34 cellular contexts compared by ENCODE assay signal in the genomic region with DNA sequence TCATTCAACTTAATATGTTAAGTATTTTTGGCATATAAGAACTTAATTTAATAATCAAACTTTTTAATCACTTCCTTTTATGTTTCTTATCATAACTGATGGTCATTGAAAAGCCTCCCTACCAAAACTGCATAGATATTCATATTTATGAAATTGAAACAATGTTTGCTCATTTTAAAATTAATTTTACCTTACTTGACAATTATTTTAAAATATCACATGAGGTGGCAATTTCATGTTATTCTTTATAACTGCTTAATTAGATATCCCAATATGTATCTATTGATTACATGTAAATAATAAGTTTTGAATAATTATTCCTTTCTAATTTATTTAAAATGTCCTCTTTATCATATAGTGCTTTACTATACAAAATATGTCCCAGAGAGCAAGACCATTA.
DNase-seq lines count a peak whose midpoint lies in the region; ATAC-seq, FAIRE-seq and TF ChIP-seq lines count a peak whose summit lies in the region.
"Had no signal": no experiment of that assay in that cellular context is flagged by ENCODE, and none has a peak within 500 bp of the region (broad histone marks: within the 10 kb centered on the region; RNA-seq: fewer than 3 reads in every experiment).

No MANE protein-coding gene starts in this region.

- H3K27me3 ChIP-seq in HepG2 (ENCODE audit: control insufficient read depth in 1 of 2, insufficient read depth in 2 of 2, low read length in 2 of 2), result no peaks in the 10 kb centered on the region; a peak in 1 of 5 replicates
- H3K27me3 ChIP-seq in right lobe of liver, result no peaks in the 10 kb centered on the region
- H3K27me3 ChIP-seq in K562 (ENCODE audit: control insufficient read depth in 2 of 2, insufficient read depth in 2 of 2, low read length in 2 of 2), result no peaks in the 10 kb centered on the region
- no peaks in the 10 kb centered on the region for H3K27me3 ChIP-seq in small intestine (ENCODE audit: control insufficient read depth in 2 of 2, insufficient read depth in 2 of 2, low read length in 2 of 2)
- H3K27me3 ChIP-seq: BE2C; BLaER1; BLaER1 treated with 17β-estradiol and CSF1 and Interleukin-3, amounts not matched to agents 10 nM and 100 nM had no signal

- intact Hi-C loops in HepG2 (cut with micrococcal nuclease; ENCODE audit: unreplicated experiment) (no loop called here), right lobe of liver (cut with DNase I) (no loop called here), K562 (cut with micrococcal nuclease) (no loop called here)

- H3K79me2 ChIP-seq in HepG2 (ENCODE audit: insufficient read depth, low read length) (no peaks in the 10 kb centered on the region), K562 (ENCODE audit: control insufficient read depth, insufficient read depth, low read length) (no peaks in the 10 kb centered on the region)

- DNase-seq in HepG2 (ENCODE audit: low spot score) (no peak), right lobe of liver (no peak), K562 (ENCODE audit: extremely low read depth in 1 of 4, low spot score in 3 of 4) (no peak), small intestine (no peak), cortex of kidney (lab: John Stamatoyannopoulos, UW) (no peak), substantia nigra (lab: John Stamatoyannopoulos, UW) (no peak), cerebellar nuclear complex (lab: John Stamatoyannopoulos, UW) (no peak)
- DNase-seq: 8988T; ACHN; AML-193; BE2C; C1 segment of cervical spinal cord; Caco-2; Calu3; CD4-positive, alpha-beta memory T cell; CD4-positive, alpha-beta T cell; CD4-positive, CD25-positive, alpha-beta regulatory T cell; CD8-positive, alpha-beta memory T cell; CD8-positive, alpha-beta T cell; COR-L47; DMS 273 treated with DMSO at 0.1 percent for 48 hours; DMS153; DMS53; DMS79; DMS79 treated with DMSO at 0.1 percent for 48 hours; DND-41; EL had no signal

- TF ChIP-seq CTCF in HepG2 (CRISPR knock-in tag; IDR thresholded peaks at IDR 0.05) (no peak), right lobe of liver (IDR thresholded peaks at IDR 0.05) (no peak), K562 (IDR thresholded peaks at IDR 0.05 in 2 of 3, conservative IDR thresholded peaks at IDR 0.05 in 1 of 3; ENCODE audit: insufficient read depth in 2 of 3, low read depth in 1 of 3, low read length in 3 of 3) (no peak)

- no peaks in the 10 kb centered on the region for H3K9me1 ChIP-seq in K562 (ENCODE audit: control insufficient read depth, insufficient read depth, low read length)

- POLR2A ChIA-PET in HepG2 (lab: Yijun Ruan, JAX) (no interaction called here), K562 (lab: Yijun Ruan, JAX) (no interaction called here)

- H3K9ac ChIP-seq in HepG2 (ENCODE audit: insufficient read depth, low read depth, low read length), result no peak overlapping the region
- H3K9ac ChIP-seq in K562 (ENCODE audit: insufficient read depth in 1 of 2, low read depth in 2 of 2, low read length in 2 of 2), result no peak overlapping the region
- H3K9ac ChIP-seq: BLaER1; BLaER1 treated with 17β-estradiol and CSF1 and Interleukin-3, amounts not matched to agents 10 nM and 100 nM had no signal

- H3K27ac ChIP-seq in HepG2 (ENCODE audit: extremely low read length, insufficient read depth, low read length) (no peak overlapping the region), right lobe of liver (no peak overlapping the region), K562 (ENCODE audit: extremely low read depth, low read depth, low read length) (no peak overlapping the region), small intestine (ENCODE audit: low read depth in 1 of 2, low read length in 1 of 2) (no peak overlapping the region), substantia nigra (ENCODE audit: low read depth, low read length, poor library complexity, severe bottlenecking) (no peak overlapping the region)
- H3K27ac ChIP-seq: 22Rv1; A549; BLaER1; BLaER1 treated with 17β-estradiol and CSF1 and Interleukin-3, amounts not matched to agents 10 nM and 100 nM; C4-2B had no signal

- H3K4me1 ChIP-seq in HepG2 (ENCODE audit: insufficient read depth, low read length) (peaks cover 9% of the 10 kb centered on the region), right lobe of liver (no peaks in the 10 kb centered on the region), K562 (replicated peaks in 1 of 2; ENCODE audit: control insufficient read depth in 2 of 2, insufficient read depth in 2 of 2, low read length in 2 of 2) (no peaks in the 10 kb centered on the region), small intestine (ENCODE audit: control insufficient read depth in 2 of 2, insufficient read depth in 1 of 2, low read depth in 1 of 2, low read length in 1 of 2) (no peaks in the 10 kb centered on the region)
- H3K4me1 ChIP-seq: A549, BE2C, Caco-2 had no signal

- in situ Hi-C loops in HepG2 (cut with HindIII; ENCODE audit: extremely low pct_ligation_motif_present, low pct_unique_long_range_greater_than_20kb), result no loop called here
- in situ Hi-C loops in K562 (cut with MboI), result no loop called here

- no peak for TF ChIP-seq POLR2A in HepG2 (IDR thresholded peaks at IDR 0.05; ENCODE audit: insufficient read depth in 1 of 2, low read depth in 2 of 2, low read length in 2 of 2)
- no peak for TF ChIP-seq POLR2A in right lobe of liver (IDR thresholded peaks at IDR 0.05)
- TF ChIP-seq POLR2A in K562 (conservative IDR thresholded peaks at IDR 0.05), result no peak

- no peak overlapping the region for H3K4me3 ChIP-seq in HepG2 (replicated peaks in 1 of 3; ENCODE audit: insufficient read depth in 1 of 3, low read depth in 2 of 3, low read length in 3 of 3)
- no peak overlapping the region for H3K4me3 ChIP-seq in right lobe of liver
- H3K4me3 ChIP-seq in K562, result no peak overlapping the region
- H3K4me3 ChIP-seq in small intestine (ENCODE audit: low read depth in 1 of 2, low read length in 2 of 2), result no peak overlapping the region
- H3K4me3 ChIP-seq: A549; BLaER1; BLaER1 treated with 17β-estradiol and CSF1 and Interleukin-3, amounts not matched to agents 10 nM and 100 nM had no signal

- H3K36me3 ChIP-seq in HepG2 (replicated peaks in 1 of 2; ENCODE audit: control insufficient read depth in 1 of 2, insufficient read depth in 2 of 2, low read length in 2 of 2) (no peaks in the 10 kb centered on the region), right lobe of liver (no peaks in the 10 kb centered on the region), K562 (ENCODE audit: control insufficient read depth, insufficient read depth, low read length) (no peaks in the 10 kb centered on the region), small intestine (ENCODE audit: control insufficient read depth in 2 of 2, insufficient read depth in 2 of 2, low read length in 2 of 2) (no peaks in the 10 kb centered on the region)
- H3K36me3 ChIP-seq: BE2C had no signal

- H2AFZ ChIP-seq in HepG2 (ENCODE audit: low read length) (no peak overlapping the region), K562 (ENCODE audit: low read depth, low read length) (no peak overlapping the region)

- no peak for FAIRE-seq in HepG2 (lab: Jason Lieb, UNC)
- FAIRE-seq in K562 (lab: Jason Lieb, UNC), result no peak
- peak; percentile 55 for FAIRE-seq in islet of Langerhans (lab: Jason Lieb, UNC)
- FAIRE-seq in small intestine (lab: Jason Lieb, UNC), result peak; percentile 26
- FAIRE-seq: A549, D721Med had no signal

- no peak for ATAC-seq in HepG2
- ATAC-seq in right lobe of liver, result no peak
- no peak for ATAC-seq in K562
- ATAC-seq: A549; CD8-positive, alpha-beta T cell had no signal

- TF ChIP-seq EP300 in HepG2 (IDR thresholded peaks at IDR 0.05; ENCODE audit: low read depth in 2 of 2, low read length in 2 of 2) (no peak), HepG2 (CRISPR knock-in tag; IDR thresholded peaks at IDR 0.05; ENCODE audit: borderline replicate concordance) (no peak), K562 (IDR thresholded peaks at IDR 0.05; ENCODE audit: low read length) (no peak)

- H3K9me3 ChIP-seq in HepG2 (ENCODE audit: low read length), result no peaks in the 10 kb centered on the region
- no peaks in the 10 kb centered on the region for H3K9me3 ChIP-seq in right lobe of liver
- no peaks in the 10 kb centered on the region for H3K9me3 ChIP-seq in K562 (replicated peaks; ENCODE audit: control insufficient read depth, insufficient read depth, low read depth, low read length)
- no peaks in the 10 kb centered on the region for H3K9me3 ChIP-seq in small intestine (ENCODE audit: control insufficient read depth, low read depth)
- H3K9me3 ChIP-seq: A549, BE2C, Caco-2 had no signal

- BruUV-seq in HepG2 (replicated peaks; lab: Mats Ljungman, UMichigan) (no TSS peak), K562 (replicated peaks; lab: Mats Ljungman, UMichigan) (no TSS peak)

- H4K20me1 ChIP-seq in HepG2 (ENCODE audit: insufficient read depth, low read length), result no peaks in the 10 kb centered on the region
- H4K20me1 ChIP-seq in K562 (replicated peaks; ENCODE audit: control insufficient read depth, insufficient read depth, low read length), result no peaks in the 10 kb centered on the region
- H4K20me1 ChIP-seq: BLaER1; BLaER1 treated with 17β-estradiol and CSF1 and Interleukin-3, amounts not matched to agents 10 nM and 100 nM had no signal

- CTCF ChIA-PET in HepG2 (lab: Yijun Ruan, JAX; ENCODE audit: low intra/inter-chr PET ratio, low total read pairs), result no interaction called here
- CTCF ChIA-PET in K562 (lab: Yijun Ruan, JAX; ENCODE audit: low intra/inter-chr PET ratio), result interaction anchor here (0.6 kb wide), 1 partner anchor 432 kb away, joined by 3 read pairs; no protein-coding TSS in a partner anchor

- H3K4me2 ChIP-seq in HepG2 (ENCODE audit: low read depth, low read length) (no peak overlapping the region), K562 (ENCODE audit: insufficient read depth, low read length) (no peak overlapping the region)
- H3K4me2 ChIP-seq: A549; BLaER1; BLaER1 treated with 17β-estradiol and CSF1 and Interleukin-3, amounts not matched to agents 10 nM and 100 nM had no signal

- TF ChIP-seq RAD21 in HepG2 (CRISPR knock-in tag; IDR thresholded peaks at IDR 0.05), result no peak
- no peak for TF ChIP-seq RAD21 in K562 (CRISPR knock-in tag; conservative IDR thresholded peaks at IDR 0.05 in 1 of 2, IDR thresholded peaks at IDR 0.05 in 1 of 2)

TF ChIP-seq in HepG2, 621 proteins besides CTCF, POLR2A, EP300 and RAD21 (continues in another document):
- TF ChIP-seq ZNF678 (CRISPR knock-in tag; IDR thresholded peaks at IDR 0.05) (no peak), MAFK (conservative IDR thresholded peaks at IDR 0.05 in 1 of 2, IDR thresholded peaks at IDR 0.05 in 1 of 2; ENCODE audit: low read length in 2 of 2) (peak; percentile 15 to 59; a peak in 2 of 4 replicates), XRCC5 (optimal IDR thresholded peaks at IDR 0.05; ENCODE audit: low read length) (no peak), KAT8 (CRISPR knock-in tag; IDR thresholded peaks at IDR 0.05) (no peak), ZNF263 (CRISPR knock-in tag; IDR thresholded peaks at IDR 0.05) (no peak)

TF ChIP-seq in K562, 482 proteins besides CTCF, POLR2A, EP300 and RAD21 (continues in another document):
- TF ChIP-seq, protein P1, sequence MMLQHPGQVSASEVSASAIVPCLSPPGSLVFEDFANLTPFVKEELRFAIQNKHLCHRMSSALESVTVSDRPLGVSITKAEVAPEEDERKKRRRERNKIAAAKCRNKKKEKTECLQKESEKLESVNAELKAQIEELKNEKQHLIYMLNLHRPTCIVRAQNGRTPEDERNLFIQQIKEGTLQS (IDR thresholded peaks at IDR 0.05), result no peak
- TF ChIP-seq, protein P1 (CRISPR knock-in tag; conservative IDR thresholded peaks at IDR 0.05), result no peak
